20 cellular contexts compared by ENCODE assay signal in genomic region chr9:134968823-134969090, GRCh38. TPM values are rescaled to one million over a fixed set of nuclear protein-coding genes. Genes with fewer than 3 reads are reported as not detected.
"Had no signal": no experiment of that assay in that cellular context is flagged by ENCODE, and none has a peak within 500 bp of the region (broad histone marks: within the 10 kb centered on the region; RNA-seq: fewer than 3 reads in every experiment).

No MANE protein-coding gene starts in this region.

- ATAC-seq: SK-N-SH treated with all-trans-retinoic acid at 6 μM for 48 hours had no signal

- H3K9me3 ChIP-seq: SJCRH30 had no signal

- H3K4me3 ChIP-seq: SJCRH30 had no signal

- DNase-seq: KBM-7, NCI-H1092, NCI-H1105 treated with DMSO at 0.1 percent for 48 hours, NCI-H1417 treated with DMSO at 0.1 percent for 48 hours, NCI-H146, NCI-H1694 treated with DMSO at 0.1 percent for 48 hours, NCI-H1930, NCI-H2081, NCI-H2107, NCI-H524, NCI-H774, RPMI8226, SHP77 treated with DMSO at 0.1 percent for 48 hours, SJCRH30 had no signal

- H3K27ac ChIP-seq: SJCRH30 had no signal

- H3K36me3 ChIP-seq: SJCRH30 had no signal

- FAIRE-seq: RCC 7860 had no signal

RNA-seq across cellular contexts. Expression of gene FCN1, which starts 51.0 kb away (rescaled TPM):
- total RNA-seq: HT-29, LHCN-M2, MCF 10A, NCI-H460, SJCRH30 had no signal
